In genomic region chr12:64042901-64043300, GRCh38 we compare ENCODE assay signal across 22 cellular contexts.
DNase-seq lines count a peak whose midpoint lies in the region; ATAC-seq and TF ChIP-seq lines count a peak whose summit lies in the region.
"Had no signal": no experiment of that assay in that cellular context is flagged by ENCODE, and none has a peak within 500 bp of the region (broad histone marks: within the 10 kb centered on the region; RNA-seq: fewer than 3 reads in every experiment).

No MANE protein-coding gene starts in this region.

- H3K9me3 Mint-ChIP-seq in MCF 10A (ENCODE audit: unreplicated experiment) = no peaks in the 10 kb centered on the region
- H3K9me3 Mint-ChIP-seq: activated naive CD4-positive, alpha-beta T cell treated with anti-CD3 and anti-CD28 coated beads, Interleukin-2, amount 50 U/mL, for 24 hours; dendritic cell treated with granulocyte-macrophage colony-stimulating factor and Interleukin-4, amounts not matched to agents 40 ng/mL and 50 ng/mL, for 4 days; natural killer cell treated with Interleukin-12 subunit alpha and Interleukin-12 subunit beta and Interleukin-15 and Interleukin-18, amount 100 ng/mL, for 72 hours; stimulated activated effector memory CD8-positive, alpha-beta T cell treated with anti-CD3 and anti-CD28 coated beads, Interleukin-12 subunit alpha, Interleukin-12 subunit beta, amount 100 ng/mL, for 72 hours had no signal

- no peaks in the 10 kb centered on the region for H3K9me3 ChIP-seq in breast epithelium
- H3K9me3 ChIP-seq: thoracic aorta had no signal

- H3K36me3 ChIP-seq in breast epithelium = no peaks in the 10 kb centered on the region
- H3K36me3 ChIP-seq: thoracic aorta had no signal

- TF ChIP-seq POLR2A in breast epithelium (IDR thresholded peaks at IDR 0.05) = no peak

- no peak for TF ChIP-seq CTCF in MCF 10A (IDR thresholded peaks at IDR 0.05; ENCODE audit: unreplicated experiment)
- TF ChIP-seq CTCF in breast epithelium (IDR thresholded peaks at IDR 0.05) = no peak
- TF ChIP-seq CTCF in astrocyte of the spinal cord (IDR thresholded peaks at IDR 0.05; ENCODE audit: low read depth, low read length) = no peak

- peak; percentile 27 for DNase-seq in MCF 10A (ENCODE audit: unreplicated experiment)
- no peak for DNase-seq in breast epithelium (ENCODE audit: low spot score in 2 of 2)
- peak; percentile 55 for DNase-seq in astrocyte of the spinal cord (ENCODE audit: low read depth, low spot score)
- DNase-seq in fibroblast of the conjunctiva (ENCODE audit: low read depth) = peak; percentile 88
- DNase-seq in left lobe of liver (ENCODE audit: low spot score) = no peak
- DNase-seq in germinal center (ENCODE audit: low spot score) = no peak
- DNase-seq: activated T-cell treated with anti-CD3 and anti-CD28 coated beads, Interleukin-2, amount 50 U/mL, for 48 hours; islet precursor cell; mesendoderm; NCI-H748 treated with DMSO at 0.1 percent for 48 hours; PC-3; stimulated activated CD4-positive, alpha-beta T cell treated with anti-CD3 and anti-CD28 coated beads, Interleukin-15, amount 100 ng/mL, for 24 hours; T-helper 9 cell had no signal

- H3K4me3 ChIP-seq in breast epithelium (no peak overlapping the region), astrocyte of the spinal cord (ENCODE audit: low read depth, low read length) (no peak overlapping the region)
- H3K4me3 ChIP-seq: thoracic aorta had no signal

- no peak overlapping the region for H3K4me3 Mint-ChIP-seq in MCF 10A (ENCODE audit: unreplicated experiment)
- H3K4me3 Mint-ChIP-seq: activated naive CD4-positive, alpha-beta T cell treated with anti-CD3 and anti-CD28 coated beads, Interleukin-2, amount 50 U/mL, for 24 hours; dendritic cell treated with granulocyte-macrophage colony-stimulating factor and Interleukin-4, amounts not matched to agents 40 ng/mL and 50 ng/mL, for 4 days; natural killer cell treated with Interleukin-12 subunit alpha and Interleukin-12 subunit beta and Interleukin-15 and Interleukin-18, amount 100 ng/mL, for 72 hours; stimulated activated effector memory CD8-positive, alpha-beta T cell treated with anti-CD3 and anti-CD28 coated beads, Interleukin-12 subunit alpha, Interleukin-12 subunit beta, amount 100 ng/mL, for 72 hours had no signal

- peak overlapping the region; percentile 7 for H3K27ac Mint-ChIP-seq in MCF 10A (ENCODE audit: low read depth, unreplicated experiment)
- H3K27ac Mint-ChIP-seq: activated naive CD4-positive, alpha-beta T cell treated with anti-CD3 and anti-CD28 coated beads, Interleukin-2, amount 50 U/mL, for 24 hours; dendritic cell treated with granulocyte-macrophage colony-stimulating factor and Interleukin-4, amounts not matched to agents 40 ng/mL and 50 ng/mL, for 4 days; natural killer cell treated with Interleukin-12 subunit alpha and Interleukin-12 subunit beta and Interleukin-15 and Interleukin-18, amount 100 ng/mL, for 72 hours; stimulated activated effector memory CD8-positive, alpha-beta T cell treated with anti-CD3 and anti-CD28 coated beads, Interleukin-12 subunit alpha, Interleukin-12 subunit beta, amount 100 ng/mL, for 72 hours had no signal

- peaks cover 15% of the 10 kb centered on the region for H3K36me3 Mint-ChIP-seq in MCF 10A (ENCODE audit: insufficient read depth, unreplicated experiment)
- H3K36me3 Mint-ChIP-seq: activated naive CD4-positive, alpha-beta T cell treated with anti-CD3 and anti-CD28 coated beads, Interleukin-2, amount 50 U/mL, for 24 hours; natural killer cell treated with Interleukin-12 subunit alpha and Interleukin-12 subunit beta and Interleukin-15 and Interleukin-18, amount 100 ng/mL, for 72 hours; stimulated activated effector memory CD8-positive, alpha-beta T cell treated with anti-CD3 and anti-CD28 coated beads, Interleukin-12 subunit alpha, Interleukin-12 subunit beta, amount 100 ng/mL, for 72 hours had no signal

- peaks cover 0 to 4% of the 10 kb centered on the region in 2 donors for H3K4me1 ChIP-seq in breast epithelium

- POLR2A ChIA-PET in MCF 10A (lab: Yijun Ruan, JAX) = interaction anchor here (0.8 to 1.1 kb wide), 4 partner anchors 9 to 196 kb away, joined by 3 to 5 read pairs (median 4); no protein-coding TSS in a partner anchor

- H3K27me3 ChIP-seq in breast epithelium = no peaks in the 10 kb centered on the region

- CTCF ChIA-PET in MCF 10A (lab: Yijun Ruan, JAX) = interaction anchor here (2.2 kb wide), 1 partner anchor 199 kb away, joined by 10 read pairs; the partner anchor contains the start of gene SRGAP1

- H3K27me3 Mint-ChIP-seq in MCF 10A (ENCODE audit: insufficient read depth, unreplicated experiment) = no peaks in the 10 kb centered on the region
- H3K27me3 Mint-ChIP-seq: activated naive CD4-positive, alpha-beta T cell treated with anti-CD3 and anti-CD28 coated beads, Interleukin-2, amount 50 U/mL, for 24 hours; dendritic cell treated with granulocyte-macrophage colony-stimulating factor and Interleukin-4, amounts not matched to agents 40 ng/mL and 50 ng/mL, for 4 days had no signal

- in situ Hi-C loops in astrocyte of the spinal cord (cut with HindIII; ENCODE audit: low sequenced_read_pairs) = no loop called here

- intact Hi-C loops in MCF 10A (cut with micrococcal nuclease) (no loop called here), breast epithelium (cut with DNase I; ENCODE audit: low total_unique reads) (no loop called here)

- ATAC-seq in left lobe of liver = no peak
- no peak for ATAC-seq in GM19395 (IDR thresholded peaks at IDR 0.05; ENCODE audit: unreplicated experiment)
- ATAC-seq in GM18511 (IDR thresholded peaks at IDR 0.05; ENCODE audit: unreplicated experiment) = no peak
- ATAC-seq: activated CD4-positive, CD25-positive, alpha-beta regulatory T cell treated with anti-CD3 and anti-CD28 coated beads, Interleukin-2, amount 50 U/mL, for 24 hours; natural killer cell treated with Interleukin-12 subunit alpha and Interleukin-12 subunit beta and Interleukin-15 and Interleukin-18, amount 100 ng/mL, for 72 hours; PC-3; stimulated activated effector memory CD8-positive, alpha-beta T cell treated with anti-CD3 and anti-CD28 coated beads, Interleukin-12 subunit alpha, Interleukin-12 subunit beta, amount 100 ng/mL, for 72 hours had no signal

- peaks cover 20% of the 10 kb centered on the region for H3K4me1 Mint-ChIP-seq in MCF 10A (ENCODE audit: insufficient read depth, unreplicated experiment)
- H3K4me1 Mint-ChIP-seq: activated naive CD4-positive, alpha-beta T cell treated with anti-CD3 and anti-CD28 coated beads, Interleukin-2, amount 50 U/mL, for 24 hours; stimulated activated effector memory CD8-positive, alpha-beta T cell treated with anti-CD3 and anti-CD28 coated beads, Interleukin-12 subunit alpha, Interleukin-12 subunit beta, amount 100 ng/mL, for 72 hours had no signal

- no TSS peak for BruUV-seq in MCF 10A (replicated peaks; lab: Mats Ljungman, UMichigan)

- H3K27ac ChIP-seq in breast epithelium = no peak overlapping the region
- H3K27ac ChIP-seq: epithelial cell of prostate, thoracic aorta had no signal

Comparison
In these comparisons a context has a peak if more than half of its experiments do, and no peak if none do; other contexts are left out.
1. DNase-seq: peak in MCF 10A (single experiment), astrocyte of the spinal cord (single experiment) and fibroblast of the conjunctiva (single experiment); none in breast epithelium (0 of 2), left lobe of liver (single experiment) and germinal center (single experiment).